Comparison of ENCODE assay signal across 31 cellular contexts in the genomic region with DNA sequence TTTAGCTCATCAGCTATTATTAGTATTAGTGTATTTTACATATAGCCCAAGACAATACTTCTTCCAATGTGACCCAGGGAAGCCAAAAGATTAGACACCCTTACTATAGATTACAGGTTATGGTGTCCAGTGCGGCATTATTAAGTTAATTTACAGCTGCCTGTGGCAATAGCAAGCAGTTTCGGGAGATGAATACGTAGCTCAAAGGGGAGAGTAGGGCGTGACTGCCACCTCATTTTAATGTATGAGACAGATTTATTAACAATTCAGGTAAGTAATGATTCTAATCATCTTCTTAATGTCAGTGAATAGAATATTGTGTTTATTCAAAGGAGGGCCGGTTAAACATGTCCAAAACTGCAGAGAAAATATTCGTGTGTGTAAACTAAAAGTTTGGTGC. TPM values are rescaled to one million over a fixed set of nuclear protein-coding genes. Genes with fewer than 3 reads are reported as not detected.
"Had no signal": no experiment of that assay in that cellular context is flagged by ENCODE, and none has a peak within 500 bp of the region (broad histone marks: within the 10 kb centered on the region; RNA-seq: fewer than 3 reads in every experiment).

No MANE protein-coding gene starts in this region.

- H3K36me3 Mint-ChIP-seq: activated CD8-positive, alpha-beta memory T cell treated with anti-CD3 and anti-CD28 coated beads, Interleukin-2, amount 10 ng/mL, durations not matched to agents 7 days and 5 days; activated naive CD4-positive, alpha-beta T cell treated with anti-CD3 and anti-CD28 coated beads, Interleukin-2, amount 50 U/mL, for 24 hours had no signal

- H3K9me3 ChIP-seq: esophagus muscularis mucosa had no signal

- H3K4me3 Mint-ChIP-seq: activated CD4-positive, alpha-beta T cell treated with anti-CD3 and anti-CD28 coated beads, Interleukin-2, amount 10 ng/mL, durations not matched to agents 7 days and 5 days; activated CD8-positive, alpha-beta memory T cell treated with anti-CD3 and anti-CD28 coated beads, Interleukin-2, amount 10 ng/mL, durations not matched to agents 7 days and 5 days; activated CD8-positive, alpha-beta T cell treated with anti-CD3 and anti-CD28 coated beads, Interleukin-2, amount 10 ng/mL, durations not matched to agents 7 days and 5 days; activated naive CD4-positive, alpha-beta T cell treated with anti-CD3 and anti-CD28 coated beads for 36 hours; activated naive CD4-positive, alpha-beta T cell treated with anti-CD3 and anti-CD28 coated beads, Interleukin-2, amount 50 U/mL, for 24 hours; activated T-helper 1 cell treated with anti-CD3 and anti-CD28 coated beads, Interleukin-12 subunit alpha, Interleukin-12 subunit beta, Interleukin-2, Interleukin-4 antibody, amounts not matched to agents 30 ng/mL and 10 ng/mL and 1 ng/mL, durations not matched to agents 14 hours and 24 hours and 36 hours; central memory CD8-positive, alpha-beta T cell; dendritic cell treated with granulocyte-macrophage colony-stimulating factor and Interleukin-4, amounts not matched to agents 40 ng/mL and 50 ng/mL, for 4 days; endodermal cell had no signal

- DNase-seq: activated CD4-positive, alpha-beta T cell treated with anti-CD3 and anti-CD28 coated beads for 1 hour; activated CD4-positive, alpha-beta T cell treated with anti-CD3 and anti-CD28 coated beads for 4 hours; activated CD4-positive, alpha-beta T cell treated with anti-CD3 and anti-CD28 coated beads, Interleukin-2, amount 10 ng/mL, durations not matched to agents 7 days and 5 days; activated CD4-positive, alpha-beta T cell treated with anti-CD3 and anti-CD28 coated beads, Interleukin-2, amount 50 U/mL, for 4 hours; activated CD8-positive, alpha-beta memory T cell treated with anti-CD3 and anti-CD28 coated beads, Interleukin-2, amount 10 ng/mL, durations not matched to agents 7 days and 5 days; activated CD8-positive, alpha-beta memory T cell treated with anti-CD3 and anti-CD28 coated beads, Interleukin-2, amount 50 U/mL, for 4 hours; activated CD8-positive, alpha-beta T cell treated with anti-CD3 and anti-CD28 coated beads, Interleukin-2, amount 10 ng/mL, durations not matched to agents 7 days and 5 days; activated effector memory CD4-positive, alpha-beta T cell treated with anti-CD3 and anti-CD28 coated beads, Interleukin-2, amount 50 U/mL, for 16 hours; activated naive CD4-positive, alpha-beta T cell treated with anti-CD3 and anti-CD28 coated beads for 36 hours; activated T-cell treated with anti-CD3 and anti-CD28 coated beads, Interleukin-2, amount 50 U/mL, for 1 hour; activated T-cell treated with anti-CD3 and anti-CD28 coated beads, Interleukin-2, amount 50 U/mL, for 48 hours; amniotic stem cell; anterior cingulate cortex; brain microvascular endothelial cell; dorsolateral prefrontal cortex; effector memory CD4-positive, alpha-beta T cell; endodermal cell; head of caudate nucleus; T-helper 2 cell had no signal

- H3K27me3 Mint-ChIP-seq: activated CD4-positive, alpha-beta T cell treated with anti-CD3 and anti-CD28 coated beads, Interleukin-2, amount 10 ng/mL, durations not matched to agents 7 days and 5 days; activated CD8-positive, alpha-beta memory T cell treated with anti-CD3 and anti-CD28 coated beads, Interleukin-2, amount 10 ng/mL, durations not matched to agents 7 days and 5 days; activated naive CD4-positive, alpha-beta T cell treated with anti-CD3 and anti-CD28 coated beads, Interleukin-2, amount 50 U/mL, for 24 hours; central memory CD8-positive, alpha-beta T cell; dendritic cell treated with granulocyte-macrophage colony-stimulating factor and Interleukin-4, amounts not matched to agents 40 ng/mL and 50 ng/mL, for 4 days had no signal

- ATAC-seq: activated CD8-positive, alpha-beta memory T cell treated with anti-CD3 and anti-CD28 coated beads, Interleukin-2, amount 10 ng/mL, durations not matched to agents 7 days and 5 days; activated CD8-positive, alpha-beta T cell treated with anti-CD3 and anti-CD28 coated beads, Interleukin-2, amount 10 ng/mL, durations not matched to agents 7 days and 5 days had no signal

- H3K27ac ChIP-seq: brain microvascular endothelial cell, coronary artery, dorsolateral prefrontal cortex, esophagus muscularis mucosa had no signal

- H3K27me3 ChIP-seq: brain microvascular endothelial cell, esophagus muscularis mucosa had no signal

- H3K9me3 Mint-ChIP-seq: activated CD4-positive, alpha-beta T cell treated with anti-CD3 and anti-CD28 coated beads, Interleukin-2, amount 10 ng/mL, durations not matched to agents 7 days and 5 days; activated naive CD4-positive, alpha-beta T cell treated with anti-CD3 and anti-CD28 coated beads for 36 hours; activated naive CD4-positive, alpha-beta T cell treated with anti-CD3 and anti-CD28 coated beads, Interleukin-2, amount 50 U/mL, for 24 hours; activated T-helper 1 cell treated with anti-CD3 and anti-CD28 coated beads, Interleukin-12 subunit alpha, Interleukin-12 subunit beta, Interleukin-2, Interleukin-4 antibody, amounts not matched to agents 30 ng/mL and 10 ng/mL and 1 ng/mL, durations not matched to agents 14 hours and 24 hours and 36 hours; activated T-helper 2 cell treated with anti-CD3 and anti-CD28 coated beads, Interferon-gamma antibody, Interleukin-2, Interleukin-4, amounts not matched to agents 10 μg/mL and 5 μg/mL and 100 μg/mL, durations not matched to agents 14 hours and 24 hours and 36 hours; central memory CD8-positive, alpha-beta T cell; dendritic cell treated with granulocyte-macrophage colony-stimulating factor and Interleukin-4, amounts not matched to agents 40 ng/mL and 50 ng/mL, for 4 days; endodermal cell had no signal

- H3K27ac Mint-ChIP-seq: activated CD4-positive, alpha-beta T cell treated with anti-CD3 and anti-CD28 coated beads, Interleukin-2, amount 10 ng/mL, durations not matched to agents 7 days and 5 days; activated CD8-positive, alpha-beta memory T cell treated with anti-CD3 and anti-CD28 coated beads, Interleukin-2, amount 10 ng/mL, durations not matched to agents 7 days and 5 days; activated CD8-positive, alpha-beta T cell treated with anti-CD3 and anti-CD28 coated beads, Interleukin-2, amount 10 ng/mL, durations not matched to agents 7 days and 5 days; activated naive CD4-positive, alpha-beta T cell treated with anti-CD3 and anti-CD28 coated beads for 36 hours; activated naive CD4-positive, alpha-beta T cell treated with anti-CD3 and anti-CD28 coated beads, Interleukin-2, amount 50 U/mL, for 24 hours; activated T-helper 1 cell treated with anti-CD3 and anti-CD28 coated beads, Interleukin-12 subunit alpha, Interleukin-12 subunit beta, Interleukin-2, Interleukin-4 antibody, amounts not matched to agents 30 ng/mL and 10 ng/mL and 1 ng/mL, durations not matched to agents 14 hours and 24 hours and 36 hours; activated T-helper 2 cell treated with anti-CD3 and anti-CD28 coated beads, Interferon-gamma antibody, Interleukin-2, Interleukin-4, amounts not matched to agents 10 μg/mL and 5 μg/mL and 100 μg/mL, durations not matched to agents 14 hours and 24 hours and 36 hours; dendritic cell treated with granulocyte-macrophage colony-stimulating factor and Interleukin-4, amounts not matched to agents 40 ng/mL and 50 ng/mL, for 4 days; endodermal cell had no signal

- H3K4me3 ChIP-seq: coronary artery, dorsolateral prefrontal cortex, esophagus muscularis mucosa had no signal

- H3K36me3 ChIP-seq: brain microvascular endothelial cell, esophagus muscularis mucosa had no signal

- H3K4me1 ChIP-seq: esophagus muscularis mucosa had no signal

- H3K4me1 Mint-ChIP-seq: activated CD4-positive, alpha-beta T cell treated with anti-CD3 and anti-CD28 coated beads, Interleukin-2, amount 10 ng/mL, durations not matched to agents 7 days and 5 days; activated CD8-positive, alpha-beta memory T cell treated with anti-CD3 and anti-CD28 coated beads, Interleukin-2, amount 10 ng/mL, durations not matched to agents 7 days and 5 days; activated naive CD4-positive, alpha-beta T cell treated with anti-CD3 and anti-CD28 coated beads, Interleukin-2, amount 50 U/mL, for 24 hours; central memory CD8-positive, alpha-beta T cell; endodermal cell had no signal

RNA-seq across cellular contexts. Expression of a gene that starts 6.8 kb away (rescaled TPM):
- total RNA-seq: activated CD4-positive, alpha-beta T cell treated with anti-CD3 and anti-CD28 coated beads, Interleukin-2, amount 10 ng/mL, durations not matched to agents 7 days and 5 days; activated CD8-positive, alpha-beta memory T cell treated with anti-CD3 and anti-CD28 coated beads for 36 hours; activated CD8-positive, alpha-beta memory T cell treated with anti-CD3 and anti-CD28 coated beads, Interleukin-2, amount 10 ng/mL, durations not matched to agents 7 days and 5 days; activated CD8-positive, alpha-beta T cell treated with anti-CD3 and anti-CD28 coated beads, Interleukin-2, amount 10 ng/mL, durations not matched to agents 7 days and 5 days; activated naive CD4-positive, alpha-beta T cell treated with anti-CD3 and anti-CD28 coated beads for 36 hours; activated T-helper 1 cell treated with anti-CD3 and anti-CD28 coated beads, Interleukin-12 subunit alpha, Interleukin-12 subunit beta, Interleukin-2, Interleukin-4 antibody, amounts not matched to agents 30 ng/mL and 10 ng/mL and 1 ng/mL, durations not matched to agents 14 hours and 24 hours and 36 hours; activated T-helper 2 cell treated with anti-CD3 and anti-CD28 coated beads, Interferon-gamma antibody, Interleukin-2, Interleukin-4, amounts not matched to agents 10 μg/mL and 5 μg/mL and 100 μg/mL, durations not matched to agents 14 hours and 24 hours and 36 hours; cardiac septum; cerebellum; endodermal cell; fibroblast of lung; T-helper 1 cell treated with Interleukin-12 subunit alpha and Interleukin-12 subunit beta and Interleukin-4 antibody, amounts not matched to agents 30 ng/mL and 1 ng/mL, for 36 hours had no signal
